In the genomic region with DNA sequence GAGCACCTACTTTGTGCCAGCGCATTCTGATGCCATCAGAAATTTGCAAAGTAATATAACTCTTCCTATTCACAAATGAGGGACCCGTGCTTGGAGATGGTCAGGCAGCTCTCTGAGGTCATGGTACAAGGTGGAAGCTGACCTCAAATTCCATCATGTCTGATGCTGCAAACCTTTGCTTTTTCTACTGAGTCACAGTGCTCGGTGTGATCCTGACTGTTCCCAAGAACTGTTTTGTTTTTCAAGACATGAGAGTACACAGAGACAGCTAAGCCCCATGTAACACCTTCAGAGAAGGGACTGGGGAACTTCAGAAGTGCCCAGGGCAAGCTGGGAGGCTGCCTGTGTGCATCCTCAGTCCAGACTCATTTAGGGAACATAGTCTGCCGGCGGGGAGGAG, we compare ENCODE assay signal across 20 cellular contexts.
DNase-seq lines count a peak whose midpoint lies in the region; ATAC-seq, FAIRE-seq and TF ChIP-seq lines count a peak whose summit lies in the region.
"Had no signal": no experiment of that assay in that cellular context is flagged by ENCODE, and none has a peak within 500 bp of the region (broad histone marks: within the 10 kb centered on the region; RNA-seq: fewer than 3 reads in every experiment).

No MANE protein-coding gene starts in this region.

- no peak for ATAC-seq in pancreas

- H3K9me3 ChIP-seq in breast epithelium (no peaks in the 10 kb centered on the region), vagina (no peaks in the 10 kb centered on the region), WERI-Rb-1 (ENCODE audit: severe bottlenecking) (no peaks in the 10 kb centered on the region), pancreas (no peaks in the 10 kb centered on the region)

- 91 to 93% methylated on average over 5 of the region's 5 CpGs for WGBS in pancreas, 2 donors

- TF ChIP-seq POLR2A in breast epithelium (IDR thresholded peaks at IDR 0.05): no peak
- TF ChIP-seq POLR2A in vagina (IDR thresholded peaks at IDR 0.05): no peak

- no peak overlapping the region for H3K4me3 Mint-ChIP-seq in MCF 10A (ENCODE audit: unreplicated experiment)
- no peak overlapping the region for H3K4me3 Mint-ChIP-seq in activated T-helper 1 cell treated with anti-CD3 and anti-CD28 coated beads, Interleukin-12 subunit alpha, Interleukin-12 subunit beta, Interleukin-2, Interleukin-4 antibody, amounts not matched to agents 30 ng/mL and 10 ng/mL and 1 ng/mL, durations not matched to agents 14 hours and 24 hours and 36 hours
- H3K4me3 Mint-ChIP-seq: CD14-positive monocyte had no signal

- H3K4me1 Mint-ChIP-seq in MCF 10A (ENCODE audit: insufficient read depth, unreplicated experiment): no peaks in the 10 kb centered on the region
- H3K4me1 Mint-ChIP-seq in activated T-helper 1 cell treated with anti-CD3 and anti-CD28 coated beads, Interleukin-12 subunit alpha, Interleukin-12 subunit beta, Interleukin-2, Interleukin-4 antibody, amounts not matched to agents 30 ng/mL and 10 ng/mL and 1 ng/mL, durations not matched to agents 14 hours and 24 hours and 36 hours (ENCODE audit: low read depth): no peaks in the 10 kb centered on the region
- H3K4me1 Mint-ChIP-seq: CD14-positive monocyte had no signal

- no peak for FAIRE-seq in pancreas (lab: Jason Lieb, UNC)
- FAIRE-seq: GM12892 had no signal

- H3K4me1 ChIP-seq in breast epithelium (no peaks in the 10 kb centered on the region), vagina (no peaks in the 10 kb centered on the region), pancreas (no peaks in the 10 kb centered on the region)

- intact Hi-C loops in MCF 10A (cut with micrococcal nuclease): no loop called here
- intact Hi-C loops in breast epithelium (cut with DNase I; ENCODE audit: low total_unique reads): no loop called here
- intact Hi-C loops in vagina (cut with DNase I): no loop called here
- intact Hi-C loops in pancreas (cut with DNase I): no loop called here
- intact Hi-C loops in activated T-helper 1 cell treated with anti-CD3 and anti-CD28 coated beads, Interleukin-12 subunit alpha, Interleukin-12 subunit beta, Interleukin-2, Interleukin-4 antibody, amounts not matched to agents 30 ng/mL and 10 ng/mL and 1 ng/mL, durations not matched to agents 14 hours and 24 hours and 36 hours (cut with micrococcal nuclease): no loop called here

- H3K4me3 ChIP-seq in breast epithelium (no peak overlapping the region), vagina (no peak overlapping the region), WERI-Rb-1 (ENCODE audit: low read depth, low read length) (no peak overlapping the region), pancreas (no peak overlapping the region)

- H3K27me3 Mint-ChIP-seq in MCF 10A (ENCODE audit: insufficient read depth, unreplicated experiment): no peaks in the 10 kb centered on the region
- H3K27me3 Mint-ChIP-seq in activated T-helper 1 cell treated with anti-CD3 and anti-CD28 coated beads, Interleukin-12 subunit alpha, Interleukin-12 subunit beta, Interleukin-2, Interleukin-4 antibody, amounts not matched to agents 30 ng/mL and 10 ng/mL and 1 ng/mL, durations not matched to agents 14 hours and 24 hours and 36 hours (ENCODE audit: insufficient read depth): no peaks in the 10 kb centered on the region

- H3K36me3 ChIP-seq in breast epithelium: no peaks in the 10 kb centered on the region
- H3K36me3 ChIP-seq in vagina: no peaks in the 10 kb centered on the region
- H3K36me3 ChIP-seq in WERI-Rb-1: no peaks in the 10 kb centered on the region
- H3K36me3 ChIP-seq in pancreas: no peaks in the 10 kb centered on the region

- CTCF ChIA-PET in MCF 10A (lab: Yijun Ruan, JAX): interaction anchor here (0.6 kb wide), 1 partner anchor 11 kb away, joined by 4 read pairs; no protein-coding TSS in a partner anchor

- H3K9me3 Mint-ChIP-seq in MCF 10A (ENCODE audit: unreplicated experiment): no peaks in the 10 kb centered on the region
- H3K9me3 Mint-ChIP-seq in activated T-helper 1 cell treated with anti-CD3 and anti-CD28 coated beads, Interleukin-12 subunit alpha, Interleukin-12 subunit beta, Interleukin-2, Interleukin-4 antibody, amounts not matched to agents 30 ng/mL and 10 ng/mL and 1 ng/mL, durations not matched to agents 14 hours and 24 hours and 36 hours: no peaks in the 10 kb centered on the region

- no peak overlapping the region for H3K27ac Mint-ChIP-seq in MCF 10A (ENCODE audit: low read depth, unreplicated experiment)
- H3K27ac Mint-ChIP-seq in activated T-helper 1 cell treated with anti-CD3 and anti-CD28 coated beads, Interleukin-12 subunit alpha, Interleukin-12 subunit beta, Interleukin-2, Interleukin-4 antibody, amounts not matched to agents 30 ng/mL and 10 ng/mL and 1 ng/mL, durations not matched to agents 14 hours and 24 hours and 36 hours: no peak overlapping the region
- H3K27ac Mint-ChIP-seq: CD14-positive monocyte had no signal

- DNase-seq in MCF 10A (ENCODE audit: unreplicated experiment): peak; percentile 6
- no peak for DNase-seq in breast epithelium (ENCODE audit: low spot score in 2 of 2)
- DNase-seq in amniotic epithelial cell (ENCODE audit: low read depth): peak; percentile 31
- peak; percentile 46 for DNase-seq in islet precursor cell
- DNase-seq in vagina (ENCODE audit: extremely low spot score in 2 of 2): peak; percentile 47 to 49
- no peak for DNase-seq in WERI-Rb-1
- no peak for DNase-seq in pancreas
- DNase-seq in activated T-helper 1 cell treated with anti-CD3 and anti-CD28 coated beads, Interleukin-12 subunit alpha, Interleukin-12 subunit beta, Interleukin-2, Interleukin-4 antibody, amounts not matched to agents 30 ng/mL and 10 ng/mL and 1 ng/mL, durations not matched to agents 14 hours and 24 hours and 36 hours (ENCODE audit: low spot score): no peak
- DNase-seq: DMS 273 treated with DMSO at 0.1 percent for 48 hours, GOT3, Kasumi-1, NCI-H1694 treated with DMSO at 0.1 percent for 48 hours, NCI-H2107, NCI-H510A treated with DMSO at 0.1 percent for 48 hours, NCI-H82, OCI-M1 had no signal

- no peak for TF ChIP-seq CTCF in MCF 10A (IDR thresholded peaks at IDR 0.05; ENCODE audit: unreplicated experiment)
- no peak for TF ChIP-seq CTCF in breast epithelium (IDR thresholded peaks at IDR 0.05)
- no peak for TF ChIP-seq CTCF in vagina (IDR thresholded peaks at IDR 0.05)
- no peak for TF ChIP-seq CTCF in WERI-Rb-1 (IDR thresholded peaks at IDR 0.05; ENCODE audit: low read depth, low read length)
- no peak for TF ChIP-seq CTCF in pancreas (IDR thresholded peaks at IDR 0.05)

- BruUV-seq in MCF 10A (replicated peaks; lab: Mats Ljungman, UMichigan): no TSS peak

- H3K36me3 Mint-ChIP-seq in MCF 10A (ENCODE audit: insufficient read depth, unreplicated experiment): no peaks in the 10 kb centered on the region
- no peaks in the 10 kb centered on the region for H3K36me3 Mint-ChIP-seq in activated T-helper 1 cell treated with anti-CD3 and anti-CD28 coated beads, Interleukin-12 subunit alpha, Interleukin-12 subunit beta, Interleukin-2, Interleukin-4 antibody, amounts not matched to agents 30 ng/mL and 10 ng/mL and 1 ng/mL, durations not matched to agents 14 hours and 24 hours and 36 hours (ENCODE audit: low read depth)
- H3K36me3 Mint-ChIP-seq: CD14-positive monocyte had no signal

- H3K27ac ChIP-seq in breast epithelium: no peak overlapping the region
- H3K27ac ChIP-seq in vagina: no peak overlapping the region
- H3K27ac ChIP-seq in WERI-Rb-1: no peak overlapping the region
- no peak overlapping the region for H3K27ac ChIP-seq in pancreas
- H3K27ac ChIP-seq: 22Rv1, RWPE1 had no signal

- POLR2A ChIA-PET in MCF 10A (lab: Yijun Ruan, JAX): no interaction called here

- no peaks in the 10 kb centered on the region for H3K27me3 ChIP-seq in breast epithelium
- no peaks in the 10 kb centered on the region for H3K27me3 ChIP-seq in vagina
- no peaks in the 10 kb centered on the region for H3K27me3 ChIP-seq in WERI-Rb-1 (ENCODE audit: insufficient read depth, low read depth, severe bottlenecking)
- H3K27me3 ChIP-seq in pancreas: no peaks in the 10 kb centered on the region

Comparison
In these comparisons a context has a peak if more than half of its experiments do, and no peak if none do; other contexts are left out.
1. DNase-seq: peak in MCF 10A (single experiment), amniotic epithelial cell (single experiment), islet precursor cell (single experiment) and vagina (2 of 2); none in breast epithelium (0 of 2), WERI-Rb-1 (single experiment), pancreas (0 of 6) and activated T-helper 1 cell treated with anti-CD3 and anti-CD28 coated beads, Interleukin-12 subunit alpha, Interleukin-12 subunit beta, Interleukin-2, Interleukin-4 antibody, amounts not matched to agents 30 ng/mL and 10 ng/mL and 1 ng/mL, durations not matched to agents 14 hours and 24 hours and 36 hours (single experiment).